Comparison of ENCODE assay signal across 20 cellular contexts in genomic region chr7:93316730-93317129, GRCh38.
"Had no signal": no experiment of that assay in that cellular context is flagged by ENCODE, and none has a peak within 500 bp of the region (broad histone marks: within the 10 kb centered on the region; RNA-seq: fewer than 3 reads in every experiment).

No MANE protein-coding gene starts in this region.

- H3K4me2 ChIP-seq: hepatocyte had no signal

- ATAC-seq: left cardiac atrium; naive thymus-derived CD4-positive, alpha-beta T cell; stimulated activated naive CD8-positive, alpha-beta T cell treated with anti-CD3 and anti-CD28 coated beads, Interleukin-15, amount 100 ng/mL, for 72 hours had no signal

- H3K27me3 Mint-ChIP-seq: activated naive CD8-positive, alpha-beta T cell treated with anti-CD3 and anti-CD28 coated beads, Interleukin-2, amount 10 ng/mL, durations not matched to agents 7 days and 5 days; central memory CD8-positive, alpha-beta T cell; naive thymus-derived CD4-positive, alpha-beta T cell; stimulated activated naive CD8-positive, alpha-beta T cell treated with anti-CD3 and anti-CD28 coated beads, Interleukin-15, amount 100 ng/mL, for 72 hours had no signal

- DNase-seq: activated CD4-positive, CD25-positive, alpha-beta regulatory T cell treated with anti-CD3 and anti-CD28 coated beads, Interleukin-2, amount 50 U/mL, for 72 hours; activated naive CD8-positive, alpha-beta T cell treated with anti-CD3 and anti-CD28 coated beads, Interleukin-2, amount 10 ng/mL, durations not matched to agents 7 days and 5 days; effector CD4-positive, alpha-beta T cell; left cardiac atrium; mesenchymal stem cell; naive thymus-derived CD4-positive, alpha-beta T cell; sigmoid colon; stimulated activated CD4-positive, alpha-beta T cell treated with anti-CD3 and anti-CD28 coated beads, Interleukin-12 subunit alpha, Interleukin-12 subunit beta, amount 100 ng/mL, for 4 hours; stimulated activated CD4-positive, alpha-beta T cell treated with anti-CD3 and anti-CD28 coated beads, Interleukin-1b, Interleukin-23, amount 100 ng/mL, for 48 hours; stimulated activated CD8-positive, alpha-beta memory T cell treated with anti-CD3 and anti-CD28 coated beads, Interleukin-4, amount 100 ng/mL, for 48 hours; stimulated activated naive CD8-positive, alpha-beta T cell treated with anti-CD3 and anti-CD28 coated beads, Interleukin-15, amount 100 ng/mL, for 72 hours; SW 1271; T-helper 2 cell; transverse colon; uterus had no signal

- H3K27me3 ChIP-seq: hepatocyte, sigmoid colon, suprapubic skin, transverse colon, uterus had no signal

- H3K4me1 Mint-ChIP-seq: activated naive CD8-positive, alpha-beta T cell treated with anti-CD3 and anti-CD28 coated beads, Interleukin-2, amount 10 ng/mL, durations not matched to agents 7 days and 5 days; central memory CD8-positive, alpha-beta T cell; naive thymus-derived CD4-positive, alpha-beta T cell had no signal

- H3K4me1 ChIP-seq: parathyroid adenoma, sigmoid colon, suprapubic skin, transverse colon, uterus had no signal

- H3K9me3 Mint-ChIP-seq: activated naive CD8-positive, alpha-beta T cell treated with anti-CD3 and anti-CD28 coated beads, Interleukin-2, amount 10 ng/mL, durations not matched to agents 7 days and 5 days; activated T-helper 1 cell treated with anti-CD3 and anti-CD28 coated beads, Interleukin-12 subunit alpha, Interleukin-12 subunit beta, Interleukin-2, Interleukin-4 antibody, amounts not matched to agents 30 ng/mL and 10 ng/mL and 1 ng/mL, durations not matched to agents 14 hours and 24 hours and 36 hours; central memory CD8-positive, alpha-beta T cell; stimulated activated naive CD8-positive, alpha-beta T cell treated with anti-CD3 and anti-CD28 coated beads, Interleukin-15, amount 100 ng/mL, for 72 hours had no signal

- H3K9ac ChIP-seq: parathyroid adenoma had no signal

- H3K4me3 Mint-ChIP-seq: activated naive CD8-positive, alpha-beta T cell treated with anti-CD3 and anti-CD28 coated beads, Interleukin-2, amount 10 ng/mL, durations not matched to agents 7 days and 5 days; activated T-helper 1 cell treated with anti-CD3 and anti-CD28 coated beads, Interleukin-12 subunit alpha, Interleukin-12 subunit beta, Interleukin-2, Interleukin-4 antibody, amounts not matched to agents 30 ng/mL and 10 ng/mL and 1 ng/mL, durations not matched to agents 14 hours and 24 hours and 36 hours; central memory CD8-positive, alpha-beta T cell; naive thymus-derived CD4-positive, alpha-beta T cell; stimulated activated naive CD8-positive, alpha-beta T cell treated with anti-CD3 and anti-CD28 coated beads, Interleukin-15, amount 100 ng/mL, for 72 hours had no signal

- H3K9me3 ChIP-seq: sigmoid colon, suprapubic skin, transverse colon, uterus had no signal

- H3K36me3 ChIP-seq: uterus had no signal

- H3K4me3 ChIP-seq: hepatocyte, sigmoid colon, suprapubic skin, transverse colon, uterus had no signal

- H3K27ac Mint-ChIP-seq: activated naive CD8-positive, alpha-beta T cell treated with anti-CD3 and anti-CD28 coated beads, Interleukin-2, amount 10 ng/mL, durations not matched to agents 7 days and 5 days; activated T-helper 1 cell treated with anti-CD3 and anti-CD28 coated beads, Interleukin-12 subunit alpha, Interleukin-12 subunit beta, Interleukin-2, Interleukin-4 antibody, amounts not matched to agents 30 ng/mL and 10 ng/mL and 1 ng/mL, durations not matched to agents 14 hours and 24 hours and 36 hours had no signal
